8 cellular contexts compared by ENCODE assay signal in genomic region chr1:207822124-207822601, GRCh38.
DNase-seq lines count a peak whose midpoint lies in the region; ATAC-seq and TF ChIP-seq lines count a peak whose summit lies in the region.

No MANE protein-coding gene starts in this region.

- peak; percentile 28 for ATAC-seq in HG02973 (IDR thresholded peaks at IDR 0.05; ENCODE audit: unreplicated experiment)

- H3K9me3 ChIP-seq in breast epithelium: no peaks in the 10 kb centered on the region
- H3K9me3 ChIP-seq in subcutaneous abdominal adipose tissue (ENCODE audit: control insufficient read depth in 5 of 5, low read length in 5 of 5): no peaks in the 10 kb centered on the region

- H3K9ac ChIP-seq in subcutaneous abdominal adipose tissue (ENCODE audit: low read length in 5 of 5): peak overlapping the region; percentile 63 to 99 (median 97)

- peaks cover 87% of the 10 kb centered on the region for H3K4me1 Mint-ChIP-seq in activated naive CD4-positive, alpha-beta T cell treated with anti-CD3 and anti-CD28 coated beads for 36 hours (ENCODE audit: low read depth)

- peaks cover 22% of the 10 kb centered on the region for H3K36me3 Mint-ChIP-seq in activated naive CD4-positive, alpha-beta T cell treated with anti-CD3 and anti-CD28 coated beads for 36 hours (ENCODE audit: low read depth)

- no peak for TF ChIP-seq POLR2A in breast epithelium (IDR thresholded peaks at IDR 0.05)

- H3K4me1 ChIP-seq in breast epithelium (peaks cover 31 to 50% of the 10 kb centered on the region in 2 donors), subcutaneous abdominal adipose tissue (ENCODE audit: control insufficient read depth in 5 of 5, insufficient read depth in 5 of 5, low read length in 5 of 5) (peaks cover 30 to 92% (median 90%) of the 10 kb centered on the region in 5 donors)

- H3K4me3 ChIP-seq in breast epithelium (peak overlapping the region; percentile 76 to 82 (median 81)), subcutaneous abdominal adipose tissue (ENCODE audit: low read depth in 1 of 5, low read length in 5 of 5) (peak overlapping the region; percentile 72 to 96 (median 89))

- DNase-seq in activated naive CD4-positive, alpha-beta T cell treated with anti-CD3 and anti-CD28 coated beads for 36 hours: no peak
- no peak for DNase-seq in activated naive CD4-positive, alpha-beta T cell treated with Interleukin-2 at 50 U/mL for 16 hours
- no peak for DNase-seq in breast epithelium (ENCODE audit: low spot score in 2 of 2)
- no peak for DNase-seq in ecto neural progenitor cell (ENCODE audit: low spot score)
- no peak for DNase-seq in foreskin melanocyte
- DNase-seq in putamen (ENCODE audit: low spot score): no peak

- intact Hi-C loops in activated naive CD4-positive, alpha-beta T cell treated with anti-CD3 and anti-CD28 coated beads for 36 hours (cut with micrococcal nuclease): loop anchor here (1.0 to 10.0 kb wide), 3 partner anchors 70 to 1933 kb away; partner anchors contain the start of genes CD46, FCMR and TRAF3IP3
- intact Hi-C loops in breast epithelium (cut with DNase I; ENCODE audit: low total_unique reads): no loop called here

- no peaks in the 10 kb centered on the region for H3K27me3 ChIP-seq in breast epithelium
- H3K27me3 ChIP-seq in subcutaneous abdominal adipose tissue (ENCODE audit: control insufficient read depth in 5 of 5, insufficient read depth in 4 of 5, low read length in 5 of 5): no peaks in the 10 kb centered on the region

- peak overlapping the region; percentile 78 for H3K4me3 Mint-ChIP-seq in activated naive CD4-positive, alpha-beta T cell treated with anti-CD3 and anti-CD28 coated beads for 36 hours

- no peaks in the 10 kb centered on the region for H3K9me3 Mint-ChIP-seq in activated naive CD4-positive, alpha-beta T cell treated with anti-CD3 and anti-CD28 coated beads for 36 hours

- no peaks in the 10 kb centered on the region for H3K36me3 ChIP-seq in breast epithelium
- H3K36me3 ChIP-seq in subcutaneous abdominal adipose tissue (ENCODE audit: control insufficient read depth in 5 of 5, insufficient read depth in 5 of 5, low read length in 5 of 5): peaks cover 8 to 35% (median 26%) of the 10 kb centered on the region in 5 donors

- CTCF ChIA-PET in activated naive CD4-positive, alpha-beta T cell treated with anti-CD3 and anti-CD28 coated beads for 36 hours (lab: Charles Lee): interaction anchor here (0.8 to 15.6 kb wide), 9 partner anchors 10 to 141 kb away, joined by 3 to 342 read pairs (median 5); no protein-coding TSS in a partner anchor

- H3K27ac ChIP-seq in breast epithelium (peak overlapping the region; percentile 98), subcutaneous abdominal adipose tissue (ENCODE audit: low read depth, low read length) (peak overlapping the region; percentile 100)

- no peaks in the 10 kb centered on the region for H3K27me3 Mint-ChIP-seq in activated naive CD4-positive, alpha-beta T cell treated with anti-CD3 and anti-CD28 coated beads for 36 hours (ENCODE audit: low read depth)

- TF ChIP-seq CTCF in breast epithelium (IDR thresholded peaks at IDR 0.05): no peak

- H3K27ac Mint-ChIP-seq in activated naive CD4-positive, alpha-beta T cell treated with anti-CD3 and anti-CD28 coated beads for 36 hours: peak overlapping the region; percentile 91
